In genomic region chr14:95452176-95452889, GRCh38 we compare ENCODE assay signal across 8 cellular contexts.
A peak's percentile ranks its signal among the peaks of the same experiment; 100 is the strongest.
DNase-seq lines count a peak whose midpoint lies in the region; ATAC-seq and TF ChIP-seq lines count a peak whose summit lies in the region.

No MANE protein-coding gene starts in this region.

- H3K27ac ChIP-seq in angular gyrus (ENCODE audit: low read depth, low read length): peak overlapping the region; percentile 9

- no peak for TF ChIP-seq CTCF in omental fat pad (IDR thresholded peaks at IDR 0.05)

- DNase-seq in D341Med (ENCODE audit: low spot score): peak; percentile 58
- peak; percentile 78 for DNase-seq in HuH-7 (ENCODE audit: low spot score)
- DNase-seq in medulla oblongata (ENCODE audit: extremely low spot score): peak; percentile 48
- DNase-seq in activated CD8-positive, alpha-beta memory T cell treated with anti-CD3 and anti-CD28 coated beads, Interleukin-2, amount 50 U/mL, for 48 hours: no peak
- DNase-seq in omental fat pad (ENCODE audit: low spot score): no peak

- ATAC-seq in omental fat pad (ENCODE audit: low FRiP score) (no peak), GM21381 (IDR thresholded peaks at IDR 0.05; ENCODE audit: unreplicated experiment) (no peak), HG02973 (IDR thresholded peaks at IDR 0.05; ENCODE audit: unreplicated experiment) (no peak)

Comparison
In these comparisons a context has a peak if more than half of its experiments do, and no peak if none do; other contexts are left out.
1. DNase-seq: peak in D341Med (single experiment), HuH-7 (single experiment) and medulla oblongata (single experiment); none in activated CD8-positive, alpha-beta memory T cell treated with anti-CD3 and anti-CD28 coated beads, Interleukin-2, amount 50 U/mL, for 48 hours (single experiment) and omental fat pad (single experiment).